Comparison of ENCODE assay signal across 15 cellular contexts in the genomic region with DNA sequence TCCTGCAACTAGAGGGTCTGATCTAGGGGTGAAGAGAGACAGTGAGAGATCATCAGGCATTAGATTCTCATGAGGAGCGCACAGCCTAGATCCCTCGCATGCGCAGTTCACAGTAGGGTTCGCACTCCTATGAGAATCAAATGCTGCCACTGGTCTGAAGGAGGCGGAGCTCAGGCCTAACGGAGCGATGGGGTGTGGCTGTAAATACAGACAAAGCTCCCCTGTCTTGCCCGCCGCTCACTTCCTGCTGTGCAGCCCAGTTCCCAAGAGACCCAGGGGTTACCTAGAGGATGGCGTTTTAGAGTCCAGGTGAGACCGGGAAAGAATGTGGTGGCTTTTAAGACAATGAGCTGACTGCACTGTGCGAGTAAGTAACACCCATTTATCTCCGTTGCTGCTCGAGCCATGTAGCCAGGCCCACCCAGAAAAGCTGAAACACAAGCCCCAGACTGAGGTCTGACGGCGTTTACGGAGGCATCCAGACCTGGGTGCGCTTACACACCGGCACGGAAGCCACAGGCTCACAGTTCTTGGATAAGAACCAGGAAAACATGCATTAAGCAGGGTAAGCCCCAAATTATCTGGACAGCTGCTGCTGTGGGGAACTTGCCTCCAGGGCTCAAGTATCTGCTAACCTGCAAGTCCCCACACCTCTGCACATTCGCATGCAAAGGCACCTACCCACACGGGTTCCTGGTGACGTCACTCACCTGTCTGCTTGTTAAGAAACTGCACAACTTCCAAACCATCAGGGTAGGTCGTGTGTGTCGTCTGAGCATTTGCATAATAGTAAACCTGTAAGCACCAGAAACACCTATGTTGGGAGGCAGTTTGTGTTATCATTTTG. TPM values are rescaled to one million over a fixed set of nuclear protein-coding genes. Genes with fewer than 3 reads are reported as not detected.
DNase-seq lines count a peak whose midpoint lies in the region; TF ChIP-seq lines count a peak whose summit lies in the region.
"Had no signal": no experiment of that assay in that cellular context is flagged by ENCODE, and none has a peak within 500 bp of the region (broad histone marks: within the 10 kb centered on the region; RNA-seq: fewer than 3 reads in every experiment).

No MANE protein-coding gene starts in this region.

- H3K36me3 ChIP-seq in endodermal cell (ENCODE audit: control insufficient read depth, insufficient read depth, low read length) (no peaks in the 10 kb centered on the region), transverse colon (no peaks in the 10 kb centered on the region), GM23248 (ENCODE audit: low read depth) (no peaks in the 10 kb centered on the region)

- peak; percentile 12 for DNase-seq in NCI-H2029 (lab: John Stamatoyannopoulos, UW)
- no peak for DNase-seq in NCI-H2029 treated with DMSO at 0.1 percent for 48 hours (lab: John Stamatoyannopoulos, UW)
- peak; percentile 85 for DNase-seq in NCI-H526 treated with DMSO at 0.1 percent for 48 hours (lab: John Stamatoyannopoulos, UW)
- DNase-seq in endodermal cell: peak; percentile 51
- DNase-seq in transverse colon: peak; percentile 66
- DNase-seq in activated CD4-positive, CD25-positive, alpha-beta regulatory T cell (lab: John Stamatoyannopoulos, UW): no peak
- DNase-seq in GM23248: no peak
- DNase-seq in NCI-H187 treated with DMSO at 0.1 percent for 48 hours (lab: John Stamatoyannopoulos, UW): no peak
- DNase-seq: activated CD8-positive, alpha-beta T cell treated with anti-CD3 and anti-CD28 coated beads for 36 hours; activated naive CD4-positive, alpha-beta T cell; left ventricle myocardium superior; NCI-H226; substantia nigra had no signal

- TF ChIP-seq EP300 in transverse colon (IDR thresholded peaks at IDR 0.05; ENCODE audit: low read depth): no peak

- H3K27me3 Mint-ChIP-seq in endodermal cell (ENCODE audit: insufficient read depth): peaks cover 10% of the 10 kb centered on the region
- H3K27me3 Mint-ChIP-seq: activated CD8-positive, alpha-beta T cell treated with anti-CD3 and anti-CD28 coated beads for 36 hours had no signal

- peaks cover 3% of the 10 kb centered on the region for H3K4me1 Mint-ChIP-seq in endodermal cell

- H3K27me3 ChIP-seq in endodermal cell (ENCODE audit: control insufficient read depth, insufficient read depth, low read length, poor library complexity, severe bottlenecking) (peaks cover 6% of the 10 kb centered on the region), transverse colon (no peaks in the 10 kb centered on the region), GM23248 (replicated peaks; ENCODE audit: insufficient read depth) (peaks cover 6% of the 10 kb centered on the region; the same call in 1 of the 2 replicates)

- H3K4me1 ChIP-seq in endodermal cell (ENCODE audit: control insufficient read depth, insufficient read depth, low read length) (peaks cover 3% of the 10 kb centered on the region), transverse colon (peaks cover 0 to 17% (median 11%) of the 10 kb centered on the region in 4 donors), GM23248 (ENCODE audit: insufficient read depth) (no peaks in the 10 kb centered on the region)

- no peak overlapping the region for H3K4me3 Mint-ChIP-seq in endodermal cell
- H3K4me3 Mint-ChIP-seq: activated CD8-positive, alpha-beta T cell treated with anti-CD3 and anti-CD28 coated beads for 36 hours; nephron had no signal

- H3K79me2 ChIP-seq in GM23248 (ENCODE audit: insufficient read depth): no peaks in the 10 kb centered on the region

- H3K27ac ChIP-seq in endodermal cell (ENCODE audit: low read depth, low read length) (no peak overlapping the region), transverse colon (peak overlapping the region in 1 of 4 donors; percentile 26), GM23248 (no peak overlapping the region)

- no peaks in the 10 kb centered on the region for H3K9me2 ChIP-seq in GM23248 (ENCODE audit: insufficient read depth)

- H2AFZ ChIP-seq in GM23248: no peak overlapping the region

- WGBS in endodermal cell (ENCODE audit: insufficient coverage in 1 of 2, insufficient read length in 1 of 2), 2 experiments: 90 to 92% methylated on average over 24 to 25 of the region's 25 CpGs
- 46% methylated on average over 25 of the region's 25 CpGs; no CpG with 5 or more reads in 1 of the 2 donors for WGBS in transverse colon (ENCODE audit: low coverage in 1 of 2), 2 donors
- WGBS in GM23248 (ENCODE audit: low coverage in 1 of 2, low lambda C conversion rate in 2 of 2, missing lambda C conversion rate in 2 of 2), 2 experiments: 61 to 64% methylated on average over 25 of the region's 25 CpGs

- TF ChIP-seq POLR2A in transverse colon (IDR thresholded peaks at IDR 0.05): no peak

- H3K4me3 ChIP-seq in endodermal cell (ENCODE audit: low read length) (no peak overlapping the region), transverse colon (no peak overlapping the region), GM23248 (no peak overlapping the region)

- H3K9me3 Mint-ChIP-seq in endodermal cell: no peaks in the 10 kb centered on the region
- H3K9me3 Mint-ChIP-seq: activated CD8-positive, alpha-beta T cell treated with anti-CD3 and anti-CD28 coated beads for 36 hours; nephron had no signal

- H3K9ac ChIP-seq in endodermal cell (ENCODE audit: extremely low read depth, low read length, poor library complexity, severe bottlenecking) (no peak overlapping the region), GM23248 (no peak overlapping the region)

- no peak overlapping the region for H3K4me2 ChIP-seq in GM23248 (ENCODE audit: unreplicated experiment)

- no peaks in the 10 kb centered on the region for H3K36me3 Mint-ChIP-seq in endodermal cell (ENCODE audit: low read depth)

- H3K9me3 ChIP-seq in endodermal cell (ENCODE audit: control insufficient read depth, low read length) (no peaks in the 10 kb centered on the region), transverse colon (no peaks in the 10 kb centered on the region), GM23248 (ENCODE audit: low read depth) (no peaks in the 10 kb centered on the region)

- intact Hi-C loops in transverse colon (cut with DNase I; ENCODE audit: low total_unique reads): no loop called here

- no peak overlapping the region for H3K27ac Mint-ChIP-seq in endodermal cell
- H3K27ac Mint-ChIP-seq: activated CD8-positive, alpha-beta T cell treated with anti-CD3 and anti-CD28 coated beads for 36 hours; nephron had no signal

- in situ Hi-C loops in transverse colon (cut with MboI; ENCODE audit: low pct_ligation_motif_present in 1 of 4, low pct_unique_long_range_greater_than_20kb in 1 of 4, low sequenced_read_pairs in 3 of 4): loop anchor here in 3 of 4 donors (5.0 to 25.0 kb wide), 3 partner anchors 160 to 168 kb away; a partner anchor contains a TSS
- in situ Hi-C loops in GM23248 (cut with MboI): loop anchor here (10.0 kb wide), 1 partner anchor 168 kb away; no protein-coding TSS in a partner anchor

- H3F3A ChIP-seq in GM23248 (ENCODE audit: insufficient read depth): peaks cover 9% of the 10 kb centered on the region; the same call in 1 of the 2 replicates

- no peaks in the 10 kb centered on the region for H4K20me1 ChIP-seq in GM23248 (ENCODE audit: insufficient read depth)

- TF ChIP-seq CTCF in endodermal cell (conservative IDR thresholded peaks at IDR 0.05) (no peak), transverse colon (IDR thresholded peaks at IDR 0.05) (no peak)

RNA-seq across cellular contexts. Expression of a gene that starts 12.5 kb away (rescaled TPM):
- 1 to 10 TPM in 1 of 2 donors, under 1 TPM in 1; 0.95 to 1.4 TPM for total RNA-seq in endodermal cell
- 3.6 TPM for polyA plus RNA-seq in endodermal cell (2013, experiment 1 of 2)
- polyA plus RNA-seq in endodermal cell (2013, experiment 2 of 2): 2.6 TPM
- total RNA-seq in transverse colon: under 1 TPM in 2 of 4 donors, not detected in 2; 0.14 to 0.79 TPM
- total RNA-seq in GM23248 (2014; rRNA removed; shearing (Covaris generic)): 0.97 TPM in 1 of 2 replicates, not detected in the other
- not detected in 2 replicates for polyA plus RNA-seq in GM23248 (2016; fragmentation: Nextera tagmentation; extraction: Ambion mirVana)
- total RNA-seq: A172 had no signal

RNA-seq across cellular contexts. Expression of a gene that starts 39.4 kb away (rescaled TPM):
- 10 to 100 TPM; 57.3 to 62.2 TPM for total RNA-seq in endodermal cell
- polyA plus RNA-seq in endodermal cell (2013, experiment 1 of 2): 52.9 TPM
- polyA plus RNA-seq in endodermal cell (2013, experiment 2 of 2): 55.5 TPM
- 10 to 100 TPM in 2 of 4 donors, 1 to 10 TPM in 1, not detected in 1; 6.4 to 27.3 (median 20.9) TPM for total RNA-seq in transverse colon
- 20.5 and 26.8 TPM in 2 replicates for total RNA-seq in GM23248 (2014; rRNA removed; shearing (Covaris generic))
- 53.9 and 56.0 TPM in 2 replicates for polyA plus RNA-seq in GM23248 (2016; fragmentation: Nextera tagmentation; extraction: Ambion mirVana)

Comparison
In these comparisons a context has a peak if more than half of its experiments do, and no peak if none do; other contexts are left out.
1. DNase-seq: peak in NCI-H2029 (single experiment), NCI-H526 treated with DMSO at 0.1 percent for 48 hours (single experiment), endodermal cell (single experiment) and transverse colon (single experiment); none in NCI-H2029 treated with DMSO at 0.1 percent for 48 hours (single experiment), activated CD4-positive, CD25-positive, alpha-beta regulatory T cell (0 of 4), GM23248 (single experiment) and NCI-H187 treated with DMSO at 0.1 percent for 48 hours (single experiment).